ENCODE assay signal across 18 cellular contexts in the genomic region with DNA sequence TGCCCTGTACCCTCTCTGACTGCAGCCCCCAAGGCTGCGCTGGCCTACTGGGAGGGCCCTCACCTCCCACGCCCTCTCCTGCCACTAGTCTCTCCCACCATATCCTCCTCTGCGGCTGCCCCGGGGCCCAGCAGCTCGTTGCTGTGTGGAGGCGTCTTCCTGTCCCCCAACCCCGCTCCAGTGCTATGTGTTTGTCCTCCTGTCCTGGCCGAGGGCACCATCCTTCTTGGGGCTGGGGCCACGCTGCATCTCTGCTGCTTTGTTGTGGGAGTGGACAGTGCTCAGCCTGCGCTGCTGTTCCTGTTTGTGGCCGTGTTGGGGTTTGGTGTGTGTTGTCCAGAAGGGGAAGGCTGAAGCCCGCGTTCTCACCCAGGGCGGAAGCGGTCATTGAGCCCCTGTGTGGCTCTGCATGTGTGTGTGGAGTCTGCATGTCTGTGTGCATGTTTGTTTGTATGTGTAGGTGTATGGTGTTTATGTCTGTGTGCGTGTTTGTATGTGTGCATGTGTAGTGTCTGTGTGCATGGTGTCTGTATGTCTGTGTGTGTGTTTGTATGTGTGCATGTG. TPM values are rescaled to one million over a fixed set of nuclear protein-coding genes. Genes with fewer than 3 reads are reported as not detected.
DNase-seq lines count a peak whose midpoint lies in the region; ATAC-seq and TF ChIP-seq lines count a peak whose summit lies in the region.
"Had no signal": no experiment of that assay in that cellular context is flagged by ENCODE, and none has a peak within 500 bp of the region (broad histone marks: within the 10 kb centered on the region; RNA-seq: fewer than 3 reads in every experiment).

No MANE protein-coding gene starts in this region.

- no peak overlapping the region for H3K4me3 Mint-ChIP-seq in natural killer cell
- no peak overlapping the region for H3K4me3 Mint-ChIP-seq in activated CD4-positive, alpha-beta T cell treated with anti-CD3 and anti-CD28 coated beads for 36 hours
- H3K4me3 Mint-ChIP-seq: CD4-positive, CD25-positive, alpha-beta regulatory T cell had no signal

- TF ChIP-seq CTCF in left ventricle myocardium inferior (IDR thresholded peaks at IDR 0.05; ENCODE audit: borderline replicate concordance) (no peak), esophagus muscularis mucosa (IDR thresholded peaks at IDR 0.05) (no peak), natural killer cell (IDR thresholded peaks at IDR 0.05) (no peak)

- peaks cover 0 to 18% of the 10 kb centered on the region in 2 donors for H3K4me1 Mint-ChIP-seq in natural killer cell
- H3K4me1 Mint-ChIP-seq in activated CD4-positive, alpha-beta T cell treated with anti-CD3 and anti-CD28 coated beads for 36 hours: no peaks in the 10 kb centered on the region

- POLR2A ChIA-PET in activated CD4-positive, alpha-beta T cell treated with anti-CD3 and anti-CD28 coated beads for 36 hours (lab: Charles Lee): no interaction called here

- ATAC-seq in right cardiac atrium: no peak
- peak; percentile 38 to 68 (median 65) for ATAC-seq in natural killer cell
- no peak for ATAC-seq in activated CD4-positive, alpha-beta T cell treated with anti-CD3 and anti-CD28 coated beads for 36 hours
- no peak for ATAC-seq in GM21786 (IDR thresholded peaks at IDR 0.05; ENCODE audit: unreplicated experiment)

- no peak overlapping the region for H3K4me3 ChIP-seq in right cardiac atrium (ENCODE audit: low read length)
- no peak overlapping the region for H3K4me3 ChIP-seq in left ventricle myocardium inferior
- H3K4me3 ChIP-seq in esophagus muscularis mucosa: no peak overlapping the region
- H3K4me3 ChIP-seq: SJSA1 had no signal

- H3K9me3 ChIP-seq in right cardiac atrium (ENCODE audit: control insufficient read depth, low read length) (no peaks in the 10 kb centered on the region), left ventricle myocardium inferior (replicated peaks) (no peaks in the 10 kb centered on the region), esophagus muscularis mucosa (no peaks in the 10 kb centered on the region)

- H3K27me3 Mint-ChIP-seq in natural killer cell (ENCODE audit: low read depth in 2 of 2): no peaks in the 10 kb centered on the region
- H3K27me3 Mint-ChIP-seq in activated CD4-positive, alpha-beta T cell treated with anti-CD3 and anti-CD28 coated beads for 36 hours: no peaks in the 10 kb centered on the region
- H3K27me3 Mint-ChIP-seq: CD4-positive, CD25-positive, alpha-beta regulatory T cell had no signal

- WGBS in right cardiac atrium: 80% methylated on average over 16 of the region's 16 CpGs
- WGBS in esophagus muscularis mucosa: 71% methylated on average over 13 of the region's 16 CpGs

- DNase-seq in right cardiac atrium (peak in 2 of 3 donors; percentile 2 to 26), left ventricle myocardium inferior (no peak), esophagus muscularis mucosa (ENCODE audit: extremely low spot score) (no peak), natural killer cell (no peak), occipital lobe (lab: John Stamatoyannopoulos, UW) (no peak)
- no peak for DNase-seq in activated CD4-positive, alpha-beta T cell treated with anti-CD3 and anti-CD28 coated beads for 36 hours
- DNase-seq: CD4-positive, CD25-positive, alpha-beta regulatory T cell; GOT3; HCEC 1CT; Karpas-422; NCI-H1105; NCI-H1436 treated with DMSO at 0.1 percent for 48 hours; NCI-H1930; NCI-H2107; NCI-H524; NCI-H774 had no signal

- H3K4me1 ChIP-seq in right cardiac atrium (ENCODE audit: control insufficient read depth, insufficient read depth, low read length) (no peaks in the 10 kb centered on the region), left ventricle myocardium inferior (peaks cover 6% of the 10 kb centered on the region), esophagus muscularis mucosa (peaks cover 6 to 75% (median 61%) of the 10 kb centered on the region in 4 donors)
- H3K4me1 ChIP-seq: SJSA1 had no signal

- H3K27ac ChIP-seq in right cardiac atrium (ENCODE audit: low read length) (no peak overlapping the region), left ventricle myocardium inferior (replicated peaks) (no peak overlapping the region), esophagus muscularis mucosa (replicated peaks in 1 of 4) (peak overlapping the region; percentile 7 to 73 (median 21))
- H3K27ac ChIP-seq: SJSA1 had no signal

- intact Hi-C loops in right cardiac atrium (cut with DNase I): no loop called here
- intact Hi-C loops in left ventricle myocardium inferior (cut with micrococcal nuclease): no loop called here
- intact Hi-C loops in esophagus muscularis mucosa (cut with DNase I): no loop called here
- intact Hi-C loops in natural killer cell (cut with micrococcal nuclease): no loop called here
- intact Hi-C loops in activated CD4-positive, alpha-beta T cell treated with anti-CD3 and anti-CD28 coated beads for 36 hours (cut with DNase I, micrococcal nuclease): no loop called here

- H3K27ac Mint-ChIP-seq in natural killer cell: no peak overlapping the region
- no peak overlapping the region for H3K27ac Mint-ChIP-seq in activated CD4-positive, alpha-beta T cell treated with anti-CD3 and anti-CD28 coated beads for 36 hours
- H3K27ac Mint-ChIP-seq: CD4-positive, CD25-positive, alpha-beta regulatory T cell had no signal

- no peak for TF ChIP-seq EP300 in esophagus muscularis mucosa (IDR thresholded peaks at IDR 0.05)

- no peak for TF ChIP-seq POLR2A in esophagus muscularis mucosa (IDR thresholded peaks at IDR 0.05; ENCODE audit: low read depth)

- CTCF ChIA-PET in activated CD4-positive, alpha-beta T cell treated with anti-CD3 and anti-CD28 coated beads for 36 hours (lab: Charles Lee): no interaction called here

- H3K9me3 Mint-ChIP-seq in natural killer cell: no peaks in the 10 kb centered on the region
- no peaks in the 10 kb centered on the region for H3K9me3 Mint-ChIP-seq in activated CD4-positive, alpha-beta T cell treated with anti-CD3 and anti-CD28 coated beads for 36 hours (ENCODE audit: low read depth)
- H3K9me3 Mint-ChIP-seq: CD4-positive, CD25-positive, alpha-beta regulatory T cell had no signal

- H3K36me3 Mint-ChIP-seq in natural killer cell: no peaks in the 10 kb centered on the region
- H3K36me3 Mint-ChIP-seq in activated CD4-positive, alpha-beta T cell treated with anti-CD3 and anti-CD28 coated beads for 36 hours (ENCODE audit: low read depth): no peaks in the 10 kb centered on the region

- H3K27me3 ChIP-seq in right cardiac atrium (ENCODE audit: control insufficient read depth, insufficient read depth) (no peaks in the 10 kb centered on the region), left ventricle myocardium inferior (ENCODE audit: low read depth) (no peaks in the 10 kb centered on the region), esophagus muscularis mucosa (no peaks in the 10 kb centered on the region)
- H3K27me3 ChIP-seq: SJSA1 had no signal

- H3K36me3 ChIP-seq in left ventricle myocardium inferior: peaks cover 40% of the 10 kb centered on the region
- H3K36me3 ChIP-seq in esophagus muscularis mucosa: peaks cover 6 to 64% (median 49%) of the 10 kb centered on the region in 4 donors

RNA-seq across cellular contexts. Expression of gene TPCN2, which starts 15.7 kb away (rescaled TPM):
- total RNA-seq in right cardiac atrium (10 to 100 TPM in 1 of 4 donors, 1 to 10 TPM in 3; 7.2 to 11.1 (median 9.0) TPM), left ventricle myocardium inferior (9.2 TPM), esophagus muscularis mucosa (10 to 100 TPM; 18.7 to 34.5 (median 24.7) TPM), natural killer cell (10 to 100 TPM; 14.9 to 18.3 (median 18.2) TPM), occipital lobe (7.6 TPM)
- polyA plus RNA-seq in right cardiac atrium: 7.0 TPM
- total RNA-seq in activated CD4-positive, alpha-beta T cell treated with anti-CD3 and anti-CD28 coated beads for 36 hours: 10 to 100 TPM in 1 of 2 experiments, 1 to 10 TPM in 1; 7.4 to 10.4 TPM

RNA-seq across cellular contexts. Expression of gene MRGPRF, which starts 51.4 kb away (rescaled TPM):
- total RNA-seq in right cardiac atrium (10 to 100 TPM in 2 of 4 donors, 1 to 10 TPM in 2; 4.6 to 16.2 (median 9.3) TPM), left ventricle myocardium inferior (3.9 TPM), esophagus muscularis mucosa (100 to 1,000 TPM in 3 of 4 donors, 10 to 100 TPM in 1; 77.9 to 206 (median 126) TPM), natural killer cell (not detected), occipital lobe (2.3 TPM)
- polyA plus RNA-seq in right cardiac atrium: 9.4 TPM
- not detected for total RNA-seq in activated CD4-positive, alpha-beta T cell treated with anti-CD3 and anti-CD28 coated beads for 36 hours
- total RNA-seq: CD4-positive, CD25-positive, alpha-beta regulatory T cell had no signal
- polyA plus RNA-seq: CD4-positive, CD25-positive, alpha-beta regulatory T cell had no signal

Comparison
In these comparisons a context has a peak if more than half of its experiments do, and no peak if none do; other contexts are left out.
1. DNase-seq: peak in right cardiac atrium (2 of 3); none in left ventricle myocardium inferior (single experiment), esophagus muscularis mucosa (single experiment), natural killer cell (single experiment), occipital lobe (single experiment) and activated CD4-positive, alpha-beta T cell treated with anti-CD3 and anti-CD28 coated beads for 36 hours (single experiment).
2. ATAC-seq: peak in natural killer cell (3 of 3); none in right cardiac atrium (0 of 2), activated CD4-positive, alpha-beta T cell treated with anti-CD3 and anti-CD28 coated beads for 36 hours (single experiment) and GM21786 (single experiment).
3. H3K27ac ChIP-seq: peak in esophagus muscularis mucosa (4 of 4); none in right cardiac atrium (single experiment) and left ventricle myocardium inferior (single experiment).
4. RNA of gene MRGPRF, which starts 51.4 kb away (total RNA-seq): 77.9 to 206 TPM in esophagus muscularis mucosa; 4.6 to 16.2 TPM in right cardiac atrium, 3.9 TPM in left ventricle myocardium inferior (single experiment), 2.3 TPM in occipital lobe (single experiment), not detected in natural killer cell and not detected in activated CD4-positive, alpha-beta T cell treated with anti-CD3 and anti-CD28 coated beads for 36 hours; every median in the first group is over 4 times any median in the second.